ENCODE assay signal across 18 cellular contexts in the genomic region with DNA sequence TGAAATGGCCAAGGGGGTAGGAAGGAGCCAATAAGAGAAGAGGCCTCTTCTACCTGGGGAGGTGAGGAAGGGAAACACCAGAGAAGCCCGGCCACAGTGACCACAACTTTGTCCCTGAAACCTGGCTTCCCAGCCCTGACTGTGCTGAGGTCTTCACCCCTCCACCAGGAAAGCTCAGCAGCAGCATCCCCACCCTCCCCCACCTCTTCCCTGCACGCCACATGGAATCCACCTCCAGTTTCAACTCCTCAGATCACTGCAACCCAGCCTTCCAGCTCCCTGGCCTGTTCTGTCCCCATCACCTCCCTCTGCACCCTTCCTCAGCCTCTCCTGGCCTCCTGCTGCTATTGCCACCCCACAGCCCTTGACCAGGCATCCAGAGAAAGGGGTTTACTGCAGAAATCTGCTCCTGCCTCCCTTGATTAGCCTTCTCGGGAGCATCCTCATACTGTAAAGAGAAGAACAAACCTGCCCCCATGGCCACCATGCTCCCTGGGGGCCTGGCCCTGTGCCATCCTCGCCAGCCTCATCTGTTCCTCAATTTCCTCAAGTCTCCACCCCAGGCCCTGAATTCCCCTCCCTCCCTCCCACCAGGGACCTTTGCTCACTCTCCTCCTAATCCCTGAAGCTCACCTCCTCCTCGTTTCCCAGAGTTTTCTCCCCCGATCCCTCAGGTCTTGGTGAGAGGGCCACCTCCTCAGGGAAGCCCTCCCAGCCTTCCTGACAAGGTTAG.
"Had no signal": no experiment of that assay in that cellular context is flagged by ENCODE, and none has a peak within 500 bp of the region (broad histone marks: within the 10 kb centered on the region; RNA-seq: fewer than 3 reads in every experiment).

No MANE protein-coding gene starts in this region.

- H3K36me3 Mint-ChIP-seq: natural killer cell; stimulated activated memory B cell treated with anti-CD40 and anti-IgM and Interleukin-4, amounts not matched to agents 10 μg/mL and 1 μg/mL and 100 μg/mL, for 72 hours had no signal

- H3K27ac Mint-ChIP-seq: natural killer cell; stimulated activated memory B cell treated with anti-CD40 and anti-IgM and Interleukin-4, amounts not matched to agents 10 μg/mL and 1 μg/mL and 100 μg/mL, for 72 hours; stimulated activated naive CD8-positive, alpha-beta T cell treated with anti-CD3 and anti-CD28 coated beads, Interleukin-15, Interleukin-2, amounts not matched to agents 100 ng/mL and 50 ng/mL, for 24 hours had no signal

- H3K4me1 Mint-ChIP-seq: natural killer cell; stimulated activated memory B cell treated with anti-CD40 and anti-IgM and Interleukin-4, amounts not matched to agents 10 μg/mL and 1 μg/mL and 100 μg/mL, for 72 hours had no signal

- H3K9me3 Mint-ChIP-seq: natural killer cell; stimulated activated memory B cell treated with anti-CD40 and anti-IgM and Interleukin-4, amounts not matched to agents 10 μg/mL and 1 μg/mL and 100 μg/mL, for 72 hours; stimulated activated naive CD8-positive, alpha-beta T cell treated with anti-CD3 and anti-CD28 coated beads, Interleukin-15, Interleukin-2, amounts not matched to agents 100 ng/mL and 50 ng/mL, for 24 hours had no signal

- H3K4me3 ChIP-seq: heart left ventricle, mucosa of descending colon, psoas muscle, right lobe of liver, testis, transverse colon had no signal

- H3K36me3 ChIP-seq: heart left ventricle, right lobe of liver, transverse colon had no signal

- H3K27ac ChIP-seq: heart left ventricle, psoas muscle, right lobe of liver, testis, transverse colon had no signal

- ATAC-seq: heart left ventricle; mucosa of descending colon; natural killer cell; psoas muscle; right lobe of liver; stimulated activated memory B cell treated with anti-CD40 and anti-IgM and Interleukin-4, amounts not matched to agents 10 μg/mL and 1 μg/mL and 100 μg/mL, for 72 hours had no signal

- H3K9me3 ChIP-seq: heart left ventricle, mucosa of descending colon, psoas muscle, right lobe of liver, testis, transverse colon had no signal

- H3K4me3 Mint-ChIP-seq: natural killer cell; stimulated activated memory B cell treated with anti-CD40 and anti-IgM and Interleukin-4, amounts not matched to agents 10 μg/mL and 1 μg/mL and 100 μg/mL, for 72 hours; stimulated activated naive CD8-positive, alpha-beta T cell treated with anti-CD3 and anti-CD28 coated beads, Interleukin-15, Interleukin-2, amounts not matched to agents 100 ng/mL and 50 ng/mL, for 24 hours had no signal

- H3K4me1 ChIP-seq: heart left ventricle, psoas muscle, right lobe of liver, testis, transverse colon had no signal

- H3K27me3 ChIP-seq: right lobe of liver, testis, transverse colon had no signal

- DNase-seq: dermis blood vessel endothelial cell; effector CD4-positive, alpha-beta T cell; foreskin melanocyte; hippocampal formation; kidney glomerular epithelial cell; mucosa of descending colon; natural killer cell; retina; right lobe of liver; stimulated activated CD4-positive, alpha-beta T cell treated with anti-CD3 and anti-CD28 coated beads, Interleukin-15, amount 100 ng/mL, for 24 hours; stimulated activated CD4-positive, alpha-beta T cell treated with anti-CD3 and anti-CD28 coated beads, Interleukin-1b, Interleukin-23, amount 100 ng/mL, for 48 hours; stimulated activated CD4-positive, alpha-beta T cell treated with anti-CD3 and anti-CD28 coated beads, Interleukin-4, amount 100 ng/mL, for 24 hours; testis; transverse colon had no signal
